8 cellular contexts compared by ENCODE assay signal in the genomic region with DNA sequence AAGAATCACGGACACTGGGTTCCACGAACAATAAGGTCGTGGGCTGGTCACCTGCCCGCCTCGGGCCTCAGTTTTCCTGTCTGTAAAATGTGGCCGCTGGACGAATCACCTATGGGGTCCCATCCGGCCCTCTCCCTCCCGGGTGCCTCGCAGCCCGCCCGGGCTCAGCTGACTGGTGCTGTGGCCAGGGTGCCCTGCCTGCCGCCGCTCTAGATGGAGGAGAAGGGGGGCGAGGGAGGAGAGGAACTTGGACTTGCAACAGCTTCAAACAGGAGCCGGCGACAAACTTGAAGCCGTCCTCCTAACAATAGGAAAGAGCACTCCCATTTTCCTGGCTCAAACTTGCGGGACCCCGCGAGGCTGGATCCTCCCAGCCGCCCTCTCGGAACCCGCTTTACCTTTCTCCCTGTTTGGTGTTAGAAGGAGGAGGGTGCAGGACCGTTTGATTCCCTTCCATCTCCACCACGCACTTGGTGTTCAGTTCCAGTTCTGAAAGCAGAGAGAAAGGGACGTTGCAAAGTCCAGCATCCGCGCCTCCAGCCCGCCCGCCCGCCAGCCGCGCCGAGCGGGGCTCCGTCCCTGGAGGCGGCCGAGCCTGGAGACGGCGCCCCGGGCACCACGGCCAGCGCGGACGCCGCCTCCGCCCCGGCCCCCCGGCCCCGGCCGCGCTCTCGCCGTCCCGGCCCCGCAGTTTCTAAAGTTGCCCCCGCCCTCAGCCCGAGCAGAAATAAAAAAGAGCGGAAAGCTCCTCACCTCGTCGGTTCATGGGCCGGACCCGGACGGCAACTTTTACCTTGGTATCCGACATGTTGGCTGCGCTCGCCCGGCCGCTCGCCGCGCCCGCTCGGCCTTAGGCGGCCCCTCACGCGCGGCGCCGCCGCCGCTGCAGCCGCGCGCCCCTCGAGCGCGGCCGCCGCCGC. TPM values are rescaled to one million over a fixed set of nuclear protein-coding genes. Genes with fewer than 3 reads are reported as not detected.
DNase-seq lines count a peak whose midpoint lies in the region; ATAC-seq and TF ChIP-seq lines count a peak whose summit lies in the region.

No MANE protein-coding gene starts in this region.

- H3K9me3 ChIP-seq in SU-DHL-6 (ENCODE audit: insufficient read depth, low read length) (no peaks in the 10 kb centered on the region), endodermal cell (ENCODE audit: control insufficient read depth, low read length) (no peaks in the 10 kb centered on the region), testis (no peaks in the 10 kb centered on the region)

- H3K9ac ChIP-seq in SU-DHL-6 (ENCODE audit: low read length) (no peak overlapping the region), endodermal cell (ENCODE audit: extremely low read depth, low read length, poor library complexity, severe bottlenecking) (peak overlapping the region; percentile 70)

- H3K4me2 ChIP-seq in SU-DHL-6 (ENCODE audit: low read depth, low read length, poor library complexity, severe bottlenecking) = peak overlapping the region; percentile 39

- H3K27ac ChIP-seq in SU-DHL-6 (ENCODE audit: low read depth, low read length) (no peak overlapping the region), endodermal cell (ENCODE audit: low read depth, low read length) (peak overlapping the region; percentile 70), testis (peak overlapping the region; percentile 57 to 94)

- peak overlapping the region; percentile 84 for H3K4me3 Mint-ChIP-seq in endodermal cell

- no peak overlapping the region for H2AFZ ChIP-seq in SU-DHL-6 (ENCODE audit: low read depth, low read length, severe bottlenecking)

- H3K36me3 ChIP-seq in SU-DHL-6 (ENCODE audit: low read length) (no peaks in the 10 kb centered on the region), endodermal cell (ENCODE audit: control insufficient read depth, insufficient read depth, low read length) (no peaks in the 10 kb centered on the region), testis (ENCODE audit: low read depth, missing control alignments) (no peaks in the 10 kb centered on the region)

- peak overlapping the region; percentile 89 for H3K27ac Mint-ChIP-seq in endodermal cell

- ATAC-seq in GM19455 (IDR thresholded peaks at IDR 0.05; ENCODE audit: unreplicated experiment) (peak; percentile 26), HG03521 (IDR thresholded peaks at IDR 0.05; ENCODE audit: unreplicated experiment) (peak; percentile 21)

- peaks cover 21% of the 10 kb centered on the region for H3K27me3 Mint-ChIP-seq in endodermal cell (ENCODE audit: insufficient read depth)

- WGBS in endodermal cell (ENCODE audit: insufficient coverage in 1 of 2, insufficient read length in 1 of 2), 2 experiments = 0% methylated on average over 1 to 92 of the region's 92 CpGs
- 0 to 1% methylated on average over 43 to 76 of the region's 92 CpGs for WGBS in testis, 2 donors

- intact Hi-C loops in testis (cut with DNase I; ENCODE audit: low total_unique reads) = no loop called here

- H3K4me3 ChIP-seq in SU-DHL-6 (ENCODE audit: insufficient read depth, low read length, poor library complexity, severe bottlenecking) (no peak overlapping the region), endodermal cell (ENCODE audit: low read length) (peak overlapping the region; percentile 95), testis (peak overlapping the region; percentile 58 to 71)

- DNase-seq in DMS53 (lab: John Stamatoyannopoulos, UW) (peak; percentile 71), endodermal cell (peak; percentile 83), medulla oblongata (ENCODE audit: extremely low spot score) (peak; percentile 82), testis (peak; percentile 69), activated gamma-delta T cell treated with Interleukin-2 at 50 U/mL for 16 hours (no peak)

- no peaks in the 10 kb centered on the region for H3K9me2 ChIP-seq in SU-DHL-6 (replicated peaks; ENCODE audit: insufficient read depth, low read length)

- no peak for TF ChIP-seq POLR2A in testis (IDR thresholded peaks at IDR 0.05)

- H3K4me1 Mint-ChIP-seq in endodermal cell = peaks cover 26% of the 10 kb centered on the region

- no peak for TF ChIP-seq CTCF in SU-DHL-6 (IDR thresholded peaks at IDR 0.05; ENCODE audit: insufficient read depth, low read length, poor library complexity, severe bottlenecking)
- no peak for TF ChIP-seq CTCF in endodermal cell (conservative IDR thresholded peaks at IDR 0.05)
- TF ChIP-seq CTCF in testis (IDR thresholded peaks at IDR 0.05) = no peak

- no peaks in the 10 kb centered on the region for H3F3A ChIP-seq in SU-DHL-6 (ENCODE audit: insufficient read depth)

- H3K27me3 ChIP-seq in SU-DHL-6 (ENCODE audit: low read length) = no peaks in the 10 kb centered on the region
- no peaks in the 10 kb centered on the region for H3K27me3 ChIP-seq in endodermal cell (ENCODE audit: control insufficient read depth, insufficient read depth, low read length, poor library complexity, severe bottlenecking)
- no peaks in the 10 kb centered on the region for H3K27me3 ChIP-seq in testis

- H3K79me2 ChIP-seq in SU-DHL-6 (ENCODE audit: insufficient read depth, low read length) = no peaks in the 10 kb centered on the region

- H3K4me1 ChIP-seq in endodermal cell (ENCODE audit: control insufficient read depth, insufficient read depth, low read length) = peaks cover 7% of the 10 kb centered on the region
- peaks cover 8% of the 10 kb centered on the region for H3K4me1 ChIP-seq in testis

- no peaks in the 10 kb centered on the region for H4K20me1 ChIP-seq in SU-DHL-6 (ENCODE audit: low read depth, low read length)

- peaks cover 11% of the 10 kb centered on the region for H3K36me3 Mint-ChIP-seq in endodermal cell (ENCODE audit: low read depth)

- H3K9me3 Mint-ChIP-seq in endodermal cell = no peaks in the 10 kb centered on the region

RNA-seq across cellular contexts. Expression of a gene that starts 0.5 kb away (rescaled TPM):
- 10 to 100 TPM; 35.3 to 45.0 TPM for total RNA-seq in endodermal cell
- polyA plus RNA-seq in endodermal cell (2013, experiment 1 of 2) = 21.9 TPM
- 20.0 TPM for polyA plus RNA-seq in endodermal cell (2013, experiment 2 of 2)
- 10 to 100 TPM; 27.7 to 28.7 TPM for total RNA-seq in testis
- polyA plus RNA-seq in testis (ENCODE audit: insufficient read depth, low read depth, low replicate concordance) = 20.8 TPM
